ENCODE assay signal across 10 cellular contexts in genomic region chr7:74305987-74306736, GRCh38. TPM values are rescaled to one million over a fixed set of nuclear protein-coding genes. Genes with fewer than 3 reads are reported as not detected.
DNase-seq lines count a peak whose midpoint lies in the region; ATAC-seq and TF ChIP-seq lines count a peak whose summit lies in the region.
"Had no signal": no experiment of that assay in that cellular context is flagged by ENCODE, and none has a peak within 500 bp of the region (broad histone marks: within the 10 kb centered on the region; RNA-seq: fewer than 3 reads in every experiment).

No MANE protein-coding gene starts in this region.

- H3K4me3 ChIP-seq in GM23248, result no peak overlapping the region
- H3K4me3 ChIP-seq: MG63 had no signal

- no peak overlapping the region for H2AFZ ChIP-seq in GM23248

- intact Hi-C loops in activated B cell treated with CpG ODN at 0.5 μM for 24 hours (cut with micrococcal nuclease) (loop anchor here (5.0 kb wide), 1 partner anchor 66 kb away; no protein-coding TSS in a partner anchor), left ventricle myocardium superior (cut with micrococcal nuclease) (no loop called here)

- WGBS in GM23248 (ENCODE audit: low coverage in 1 of 2, low lambda C conversion rate in 2 of 2, missing lambda C conversion rate in 2 of 2), 2 experiments, result 55 to 58% methylated on average over 28 of the region's 28 CpGs

- peaks cover 31% of the 10 kb centered on the region for H3K4me1 Mint-ChIP-seq in activated B cell treated with CpG ODN at 0.5 μM for 24 hours
- H3K4me1 Mint-ChIP-seq in stimulated activated memory B cell treated with anti-CD40 and anti-IgM and Interleukin-4, amounts not matched to agents 10 μg/mL and 1 μg/mL and 100 μg/mL, for 72 hours, result peaks cover 34% of the 10 kb centered on the region
- H3K4me1 Mint-ChIP-seq in HFFc6 (ENCODE audit: low read depth), result peaks cover 28% of the 10 kb centered on the region

- no peak for DNase-seq in GM23248
- no peak for DNase-seq in activated B cell treated with CpG ODN at 0.5 μM for 24 hours
- DNase-seq in left ventricle myocardium superior, result peak; percentile 31
- no peak for DNase-seq in NCI-H82 treated with DMSO at 0.1 percent for 48 hours (lab: John Stamatoyannopoulos, UW; ENCODE audit: unreplicated experiment)
- DNase-seq in HFFc6, result no peak
- no peak for DNase-seq in DMS79 treated with DMSO at 0.1 percent for 48 hours (lab: John Stamatoyannopoulos, UW)
- DNase-seq: stimulated activated naive CD4-positive, alpha-beta T cell had no signal

- H3K36me3 Mint-ChIP-seq in activated B cell treated with CpG ODN at 0.5 μM for 24 hours (ENCODE audit: low read depth) (no peaks in the 10 kb centered on the region), HFFc6 (ENCODE audit: low read depth) (peaks cover 7% of the 10 kb centered on the region)
- peaks cover 11% of the 10 kb centered on the region for H3K36me3 Mint-ChIP-seq in stimulated activated memory B cell treated with anti-CD40 and anti-IgM and Interleukin-4, amounts not matched to agents 10 μg/mL and 1 μg/mL and 100 μg/mL, for 72 hours

- peaks cover 100% of the 10 kb centered on the region for H3K79me2 ChIP-seq in GM23248 (ENCODE audit: insufficient read depth)

- H3K9me3 Mint-ChIP-seq in activated B cell treated with CpG ODN at 0.5 μM for 24 hours (no peaks in the 10 kb centered on the region), HFFc6 (peaks cover 3% of the 10 kb centered on the region)
- H3K9me3 Mint-ChIP-seq in stimulated activated memory B cell treated with anti-CD40 and anti-IgM and Interleukin-4, amounts not matched to agents 10 μg/mL and 1 μg/mL and 100 μg/mL, for 72 hours, result no peaks in the 10 kb centered on the region

- no peaks in the 10 kb centered on the region for H3K9me3 ChIP-seq in GM23248 (ENCODE audit: low read depth)
- H3K9me3 ChIP-seq: MG63 had no signal

- H3K27ac ChIP-seq in GM23248, result no peak overlapping the region

- H3K4me1 ChIP-seq in GM23248 (ENCODE audit: insufficient read depth), result peaks cover 11% of the 10 kb centered on the region

- POLR2A ChIA-PET in activated B cell treated with CpG ODN at 0.5 μM for 24 hours (lab: Charles Lee), result interaction anchor here (1.4 kb wide), 1 partner anchor 75 kb away, joined by 4 read pairs; no protein-coding TSS in a partner anchor

- H3K27me3 Mint-ChIP-seq in activated B cell treated with CpG ODN at 0.5 μM for 24 hours (no peaks in the 10 kb centered on the region), HFFc6 (ENCODE audit: insufficient read depth) (peaks cover 3% of the 10 kb centered on the region; the same call in 1 of the 2 replicates)
- no peaks in the 10 kb centered on the region for H3K27me3 Mint-ChIP-seq in stimulated activated memory B cell treated with anti-CD40 and anti-IgM and Interleukin-4, amounts not matched to agents 10 μg/mL and 1 μg/mL and 100 μg/mL, for 72 hours

- in situ Hi-C loops in GM23248 (cut with MboI), result no loop called here

- H3K27me3 ChIP-seq in GM23248 (replicated peaks; ENCODE audit: insufficient read depth), result no peaks in the 10 kb centered on the region
- H3K27me3 ChIP-seq: MG63 had no signal

- no peak overlapping the region for H3K9ac ChIP-seq in GM23248

- peak; percentile 37 for ATAC-seq in activated B cell treated with CpG ODN at 0.5 μM for 24 hours (ENCODE audit: low read depth)
- peak; percentile 12 for ATAC-seq in left ventricle myocardium superior
- ATAC-seq in stimulated activated memory B cell treated with anti-CD40 and anti-IgM and Interleukin-4, amounts not matched to agents 10 μg/mL and 1 μg/mL and 100 μg/mL, for 72 hours, result peak; percentile 24
- ATAC-seq in HG03025 (IDR thresholded peaks at IDR 0.05; ENCODE audit: low FRiP score, unreplicated experiment), result no peak

- H3F3A ChIP-seq in GM23248 (ENCODE audit: insufficient read depth), result no peaks in the 10 kb centered on the region

- TF ChIP-seq CTCF in activated B cell treated with CpG ODN at 0.5 μM for 24 hours (IDR thresholded peaks at IDR 0.05) (no peak), HFFc6 (IDR thresholded peaks at IDR 0.05) (no peak)

- no peaks in the 10 kb centered on the region for H4K20me1 ChIP-seq in GM23248 (ENCODE audit: insufficient read depth)

- CTCF ChIA-PET in activated B cell treated with CpG ODN at 0.5 μM for 24 hours (lab: Charles Lee), result no interaction called here

- H3K36me3 ChIP-seq in GM23248 (ENCODE audit: low read depth), result no peaks in the 10 kb centered on the region; the same call in 1 of the 2 replicates
- H3K36me3 ChIP-seq: MG63 had no signal

- H3K27ac Mint-ChIP-seq in activated B cell treated with CpG ODN at 0.5 μM for 24 hours (no peak overlapping the region), HFFc6 (no peak overlapping the region)
- H3K27ac Mint-ChIP-seq in stimulated activated memory B cell treated with anti-CD40 and anti-IgM and Interleukin-4, amounts not matched to agents 10 μg/mL and 1 μg/mL and 100 μg/mL, for 72 hours, result peak overlapping the region; percentile 67

- H3K9me2 ChIP-seq in GM23248 (ENCODE audit: insufficient read depth), result no peaks in the 10 kb centered on the region

- H3K4me3 Mint-ChIP-seq in activated B cell treated with CpG ODN at 0.5 μM for 24 hours, result peak overlapping the region; percentile 64
- peak overlapping the region; percentile 56 for H3K4me3 Mint-ChIP-seq in stimulated activated memory B cell treated with anti-CD40 and anti-IgM and Interleukin-4, amounts not matched to agents 10 μg/mL and 1 μg/mL and 100 μg/mL, for 72 hours
- H3K4me3 Mint-ChIP-seq in HFFc6, result no peak overlapping the region

- peak overlapping the region; percentile 30 for H3K4me2 ChIP-seq in GM23248 (ENCODE audit: unreplicated experiment)

RNA-seq across cellular contexts. Expression of gene CLIP2, which starts 17.0 kb away (rescaled TPM):
- total RNA-seq in GM23248 (2014; rRNA removed; shearing (Covaris generic)), result 40.7 and 49.4 TPM in 2 replicates
- 13.0 and 13.2 TPM in 2 replicates for polyA plus RNA-seq in GM23248 (2016; fragmentation: Nextera tagmentation; extraction: Ambion mirVana)
- total RNA-seq in activated B cell treated with CpG ODN at 0.5 μM for 24 hours (60.4 and 61.7 TPM in 2 replicates), left ventricle myocardium superior (6.9 TPM)
- total RNA-seq in HFFc6 (2021; fragmentation: NEBNext Ultra II Directional; extraction: Animal tissue kit (Norgen Biotek cat#: 25700)), result 10 to 100 TPM; 27.9 to 37.5 (median 34.5) TPM

RNA-seq across cellular contexts. Expression of gene RFC2, which starts 52.0 kb away (rescaled TPM):
- 15.9 and 23.1 TPM in 2 replicates for total RNA-seq in GM23248 (2014; rRNA removed; shearing (Covaris generic))
- polyA plus RNA-seq in GM23248 (2016; fragmentation: Nextera tagmentation; extraction: Ambion mirVana), result 33.2 and 34.6 TPM in 2 replicates
- 44.0 and 45.8 TPM in 2 replicates for total RNA-seq in activated B cell treated with CpG ODN at 0.5 μM for 24 hours
- 10.5 TPM for total RNA-seq in left ventricle myocardium superior
- total RNA-seq in HFFc6 (2021; fragmentation: NEBNext Ultra II Directional; extraction: Animal tissue kit (Norgen Biotek cat#: 25700)), result 10 to 100 TPM; 16.8 to 37.7 (median 34.0) TPM
